18 cellular contexts compared by ENCODE assay signal in the genomic region with DNA sequence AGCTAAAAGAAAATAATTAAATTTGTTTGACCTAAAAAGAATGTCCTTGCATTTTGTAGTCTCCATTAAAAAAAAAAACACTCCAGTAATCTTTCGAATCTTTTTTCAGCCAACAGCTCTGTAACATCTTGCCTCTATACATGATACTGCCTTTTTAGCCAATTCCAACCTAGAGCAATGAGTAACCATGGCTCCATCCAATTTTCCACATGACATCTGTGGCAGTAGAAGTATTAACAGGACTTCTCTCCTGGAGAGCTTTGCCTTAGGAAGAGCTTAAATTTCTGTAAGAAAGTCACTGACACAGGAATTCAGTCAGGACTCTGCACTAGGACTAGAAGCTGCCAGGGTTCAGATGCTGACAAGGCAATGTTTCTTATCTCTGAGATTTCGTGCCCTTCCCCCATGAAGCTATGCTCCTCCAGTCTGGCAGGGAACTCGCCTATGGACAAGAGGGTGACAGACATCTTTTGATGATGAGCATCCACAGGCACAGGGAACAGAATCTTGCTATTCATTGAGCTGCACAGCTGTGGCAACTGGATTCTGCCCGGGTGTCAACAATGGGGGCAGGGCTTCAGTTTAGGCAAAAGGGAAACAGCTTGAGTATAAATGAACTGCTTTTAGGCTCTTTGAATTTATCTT.
DNase-seq lines count a peak whose midpoint lies in the region; ATAC-seq, FAIRE-seq and TF ChIP-seq lines count a peak whose summit lies in the region.
"Had no signal": no experiment of that assay in that cellular context is flagged by ENCODE, and none has a peak within 500 bp of the region (broad histone marks: within the 10 kb centered on the region; RNA-seq: fewer than 3 reads in every experiment).

No MANE protein-coding gene starts in this region.

- WGBS in small intestine, 3 donors, result 46 to 62% (median 57%) methylated on average over 4 of the region's 4 CpGs

- in situ Hi-C loops in HAP-1 (cut with MboI; ENCODE audit: low sequenced_read_pairs) (no loop called here), gastrocnemius medialis (cut with MboI; ENCODE audit: low sequenced_read_pairs in 4 of 4) (no loop called here)

- H3K9me3 ChIP-seq in small intestine (ENCODE audit: control insufficient read depth, low read depth), result no peaks in the 10 kb centered on the region
- H3K9me3 ChIP-seq in HAP-1, result no peaks in the 10 kb centered on the region
- H3K9me3 ChIP-seq in gastrocnemius medialis, result no peaks in the 10 kb centered on the region
- H3K9me3 ChIP-seq: SJSA1, upper lobe of left lung had no signal

- H3K4me3 ChIP-seq in small intestine (ENCODE audit: low read depth in 1 of 2, low read length in 2 of 2), result no peak overlapping the region
- no peak overlapping the region for H3K4me3 ChIP-seq in HAP-1
- no peak overlapping the region for H3K4me3 ChIP-seq in gastrocnemius medialis
- H3K4me3 ChIP-seq: SJSA1, upper lobe of left lung had no signal

- ATAC-seq in gastrocnemius medialis, result no peak

- no peak for TF ChIP-seq CTCF in gastrocnemius medialis (IDR thresholded peaks at IDR 0.05 in 4 of 5, conservative IDR thresholded peaks at IDR 0.05 in 1 of 5)
- TF ChIP-seq CTCF in GM10248 (IDR thresholded peaks at IDR 0.05; ENCODE audit: control extremely low read depth, extremely low read depth, low read depth, missing control alignments), result no peak

- POLR2A ChIA-PET in GM10248 (lab: Yijun Ruan, JAX), result no interaction called here

- CTCF ChIA-PET in GM10248 (lab: Yijun Ruan, JAX), result interaction anchor here (0.9 to 4.3 kb wide), 7 partner anchors 8 to 901 kb away, joined by 3 to 18 read pairs (median 4); no protein-coding TSS in a partner anchor

- intact Hi-C loops in gastrocnemius medialis (cut with DNase I; ENCODE audit: low total_unique reads), result no loop called here

- TF ChIP-seq POLR2A in gastrocnemius medialis (IDR thresholded peaks at IDR 0.05), result no peak

- H3K27me3 ChIP-seq in small intestine (ENCODE audit: control insufficient read depth in 2 of 2, insufficient read depth in 2 of 2, low read length in 2 of 2) (no peaks in the 10 kb centered on the region), HAP-1 (ENCODE audit: low read depth) (no peaks in the 10 kb centered on the region), gastrocnemius medialis (no peaks in the 10 kb centered on the region)
- H3K27me3 ChIP-seq: SJSA1, upper lobe of left lung had no signal

- H3K36me3 ChIP-seq in small intestine (ENCODE audit: control insufficient read depth in 2 of 2, insufficient read depth in 2 of 2, low read length in 2 of 2) (no peaks in the 10 kb centered on the region), HAP-1 (replicated peaks) (no peaks in the 10 kb centered on the region), gastrocnemius medialis (no peaks in the 10 kb centered on the region)
- H3K36me3 ChIP-seq: SJSA1, upper lobe of left lung had no signal

- H3K4me1 ChIP-seq in small intestine (ENCODE audit: control insufficient read depth in 2 of 2, insufficient read depth in 1 of 2, low read depth in 1 of 2, low read length in 1 of 2) (no peaks in the 10 kb centered on the region), HAP-1 (no peaks in the 10 kb centered on the region), gastrocnemius medialis (no peaks in the 10 kb centered on the region)
- H3K4me1 ChIP-seq: upper lobe of left lung had no signal

- no peak for FAIRE-seq in small intestine (lab: Jason Lieb, UNC)

- DNase-seq in DMS53 (lab: John Stamatoyannopoulos, UW) (peak; percentile 9), DMS53 treated with DMSO at 0.1 percent for 48 hours (lab: John Stamatoyannopoulos, UW; ENCODE audit: unreplicated experiment) (no peak), caudate nucleus (lab: John Stamatoyannopoulos, UW) (peak in 60 of 61 donors; percentile 12 to 97 (median 80)), islet precursor cell (peak; percentile 75), small intestine (peak; percentile 31), HAP-1 (ENCODE audit: low spot score in 2 of 2) (no peak), gastrocnemius medialis (no peak), GM10248 (ENCODE audit: extremely low spot score) (no peak)
- DNase-seq: activated B cell treated with CpG ODN at 0.5 μM for 24 hours, Calu3, HCEC 1CT, naive B cell, NCI-H1048, NCI-H524, upper lobe of left lung had no signal

- H3K27ac ChIP-seq in caudate nucleus (ENCODE audit: low read depth, low read length) (peak overlapping the region; percentile 96), small intestine (ENCODE audit: low read depth in 1 of 2, low read length in 1 of 2) (no peak overlapping the region), gastrocnemius medialis (no peak overlapping the region)
- H3K27ac ChIP-seq: 22Rv1, epithelial cell of prostate, SJSA1, upper lobe of left lung had no signal

Comparison
In these comparisons a context has a peak if more than half of its experiments do, and no peak if none do; other contexts are left out.
1. DNase-seq: peak in DMS53 (single experiment), caudate nucleus (60 of 61), islet precursor cell (single experiment) and small intestine (single experiment); none in DMS53 treated with DMSO at 0.1 percent for 48 hours (single experiment), HAP-1 (0 of 2), gastrocnemius medialis (0 of 2) and GM10248 (single experiment).